Comparison of ENCODE assay signal across 8 cellular contexts in the genomic region with DNA sequence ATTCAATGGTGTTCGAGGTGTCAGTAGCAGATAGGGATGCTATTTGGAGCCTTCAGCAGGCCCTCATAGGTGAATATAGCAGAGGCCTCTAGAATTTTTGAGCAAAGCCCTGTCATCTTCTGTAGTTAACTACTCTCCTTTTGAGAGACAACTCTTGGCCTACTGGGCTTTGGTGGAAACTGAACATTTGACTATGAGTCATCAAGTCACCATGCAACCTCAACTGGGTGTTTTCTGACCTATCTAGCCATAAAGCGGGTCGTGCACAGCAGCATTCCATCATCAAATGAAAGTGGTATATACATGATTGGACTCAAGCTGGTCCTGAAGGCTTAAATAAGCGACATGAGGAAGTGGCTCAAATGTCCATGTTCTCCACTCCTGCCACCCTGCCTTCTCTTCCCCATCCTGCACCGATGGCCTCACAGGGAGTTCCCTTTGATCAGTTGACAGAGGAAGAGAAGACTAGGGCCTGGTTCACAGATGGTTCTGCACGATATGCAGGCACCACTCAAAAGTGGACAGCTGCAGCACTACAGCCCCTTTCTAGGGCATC.
DNase-seq lines count a peak whose midpoint lies in the region; ATAC-seq lines count a peak whose summit lies in the region.
"Not testable (repeated sequence)": the region's sequence is repeated elsewhere in the genome, so short reads cannot be mapped to it uniquely, and the experiment has no call there.

No MANE protein-coding gene starts in this region.

- H3K4me3 Mint-ChIP-seq in activated naive CD4-positive, alpha-beta T cell treated with anti-CD3 and anti-CD28 coated beads, Interleukin-2, amount 50 U/mL, for 24 hours: not testable (repeated sequence)

- DNase-seq in A172 (ENCODE audit: low spot score): peak; percentile 16
- DNase-seq in UCSD-AML1 (lab: John Stamatoyannopoulos, UW; ENCODE audit: unreplicated experiment): peak; percentile 9

- H3K36me3 Mint-ChIP-seq in activated naive CD4-positive, alpha-beta T cell treated with anti-CD3 and anti-CD28 coated beads, Interleukin-2, amount 50 U/mL, for 24 hours: not testable (repeated sequence)

- not testable (repeated sequence) for H3K27me3 Mint-ChIP-seq in activated naive CD4-positive, alpha-beta T cell treated with anti-CD3 and anti-CD28 coated beads, Interleukin-2, amount 50 U/mL, for 24 hours

- H3K27ac Mint-ChIP-seq in activated naive CD4-positive, alpha-beta T cell treated with anti-CD3 and anti-CD28 coated beads, Interleukin-2, amount 50 U/mL, for 24 hours: peak overlapping the region; percentile 2

- H3K9me3 Mint-ChIP-seq in activated naive CD4-positive, alpha-beta T cell treated with anti-CD3 and anti-CD28 coated beads, Interleukin-2, amount 50 U/mL, for 24 hours: not testable (repeated sequence)

- ATAC-seq in GM18868 (IDR thresholded peaks at IDR 0.05; ENCODE audit: unreplicated experiment): peak; percentile 20
- ATAC-seq in GM21360 (IDR thresholded peaks at IDR 0.05; ENCODE audit: unreplicated experiment): peak; percentile 26
- ATAC-seq in HG02610 (IDR thresholded peaks at IDR 0.05; ENCODE audit: unreplicated experiment): peak; percentile 65
- peak; percentile 37 for ATAC-seq in HG03039 (IDR thresholded peaks at IDR 0.05; ENCODE audit: unreplicated experiment)
- peak; percentile 26 for ATAC-seq in HG03457 (IDR thresholded peaks at IDR 0.05; ENCODE audit: unreplicated experiment)

- H3K4me1 Mint-ChIP-seq in activated naive CD4-positive, alpha-beta T cell treated with anti-CD3 and anti-CD28 coated beads, Interleukin-2, amount 50 U/mL, for 24 hours: peaks cover 31% of the 10 kb centered on the region

Comparison
In these comparisons a context has a peak if more than half of its experiments do, and no peak if none do; other contexts are left out.
1. Peak in every context shown above with its lines: DNase-seq and ATAC-seq.